ENCODE assay signal across 1 cellular context in genomic region chr5:179732412-179732917, GRCh38.
TF ChIP-seq lines count a peak whose summit lies in the region.

Gene MAML1, plus strand, starts transcription at chr5:179732822. Its CDS starts 291 bp downstream, at chr5:179733113.

TF ChIP-seq in GM12878, 131 proteins besides CTCF, POLR2A, EP300 and RAD21 (continued from another document and continues in another):
- TF ChIP-seq CHD1 (IDR thresholded peaks at IDR 0.05; ENCODE audit: low read depth, low read length): peak; percentile 46; the same call in 1 of the 2 replicates
- TF ChIP-seq BMI1 (IDR thresholded peaks at IDR 0.05; ENCODE audit: borderline replicate concordance): no peak
- no peak for TF ChIP-seq ZNF217 (IDR thresholded peaks at IDR 0.05)
- no peak for TF ChIP-seq USF1 (IDR thresholded peaks at IDR 0.05; ENCODE audit: borderline replicate concordance, extremely low read length, insufficient read depth, low read depth, low read length)
- TF ChIP-seq NR2F1 (conservative IDR thresholded peaks at IDR 0.05): no peak
- no peak for TF ChIP-seq ZZZ3 (IDR thresholded peaks at IDR 0.05; ENCODE audit: control insufficient read depth, insufficient read length, low read depth)
- no peak for TF ChIP-seq EED (IDR thresholded peaks at IDR 0.05; ENCODE audit: low read depth)
- TF ChIP-seq ZBED1 (IDR thresholded peaks at IDR 0.05; ENCODE audit: borderline replicate concordance): no peak
- no peak for TF ChIP-seq TCF3 (IDR thresholded peaks at IDR 0.05; ENCODE audit: borderline replicate concordance, insufficient read depth, low read depth, low read length)
- TF ChIP-seq ESRRA (IDR thresholded peaks at IDR 0.05; ENCODE audit: low read length): no peak
- no peak for TF ChIP-seq ZBTB4 (CRISPR knock-in tag; IDR thresholded peaks at IDR 0.05)
- TF ChIP-seq TCF7 (IDR thresholded peaks at IDR 0.05; ENCODE audit: borderline replicate concordance): no peak
- TF ChIP-seq NFYA (IDR thresholded peaks at IDR 0.05; ENCODE audit: borderline replicate concordance, low read depth, low read length): no peak
- no peak for TF ChIP-seq PAX8 (IDR thresholded peaks at IDR 0.05)
- no peak for TF ChIP-seq ATF7 (IDR thresholded peaks at IDR 0.05; ENCODE audit: low read depth)
- TF ChIP-seq PRDM15 (CRISPR knock-in tag; IDR thresholded peaks at IDR 0.05): no peak
- peak; percentile 60; the same call in 1 of the 2 replicates for TF ChIP-seq MXI1 (IDR thresholded peaks at IDR 0.05; ENCODE audit: low read depth, low read length)
- no peak for TF ChIP-seq USF2 (IDR thresholded peaks at IDR 0.05; ENCODE audit: borderline replicate concordance, low read depth, low read length)
- no peak for TF ChIP-seq E4F1 (IDR thresholded peaks at IDR 0.05; ENCODE audit: borderline replicate concordance, partially characterized antibody)
- no peak for TF ChIP-seq SMARCA5 (IDR thresholded peaks at IDR 0.05)
- no peak for TF ChIP-seq ZNF622 (IDR thresholded peaks at IDR 0.05)
- peak; percentile 19 for TF ChIP-seq NR2C1 (IDR thresholded peaks at IDR 0.05)
- no peak for TF ChIP-seq MEF2B (IDR thresholded peaks at IDR 0.05; ENCODE audit: partially characterized antibody, poor library complexity, severe bottlenecking)
- TF ChIP-seq PBX3 (IDR thresholded peaks at IDR 0.05; ENCODE audit: insufficient replicate concordance, low read depth, low read length): peak; percentile 95
- TF ChIP-seq BCL3 (IDR thresholded peaks at IDR 0.05; ENCODE audit: borderline replicate concordance, insufficient read depth, low read depth, low read length, poor library complexity, severe bottlenecking): peak; percentile 42
- TF ChIP-seq ZBTB40 (IDR thresholded peaks at IDR 0.05; ENCODE audit: borderline replicate concordance): peak; percentile 52; the same call in 1 of the 2 replicates
- TF ChIP-seq KDM1A (IDR thresholded peaks at IDR 0.05; ENCODE audit: borderline replicate concordance): no peak
- no peak for TF ChIP-seq RELA (IDR thresholded peaks at IDR 0.05; ENCODE audit: borderline replicate concordance, partially characterized antibody)
- TF ChIP-seq TCF12 (IDR thresholded peaks at IDR 0.05; ENCODE audit: low read depth, low read length): peak; percentile 29; the same call in 1 of the 2 replicates
- TF ChIP-seq IRF3 (IDR thresholded peaks at IDR 0.05): peak; percentile 79; the same call in 1 of the 2 replicates
- TF ChIP-seq SPI1 (IDR thresholded peaks at IDR 0.05; ENCODE audit: borderline replicate concordance, insufficient read depth, low read depth, low read length): no peak; the same call in 1 of the 2 replicates
- no peak for TF ChIP-seq RCOR1 (conservative IDR thresholded peaks at IDR 0.05; ENCODE audit: low read depth, low read length)
- peak; percentile 90 for TF ChIP-seq SP1 (IDR thresholded peaks at IDR 0.05; ENCODE audit: low read depth, low read length)
- no peak; the same call in 1 of the 2 replicates for TF ChIP-seq SMAD5 (IDR thresholded peaks at IDR 0.05; ENCODE audit: low read depth)
- TF ChIP-seq IKZF2 (IDR thresholded peaks at IDR 0.05): peak in 1 of 2 experiments; percentile 5; a peak in 1 of 4 replicates
- TF ChIP-seq RFX5 (IDR thresholded peaks at IDR 0.05; ENCODE audit: low read depth, low read length): peak; percentile 65; the same call in 1 of the 2 replicates
- TF ChIP-seq SMC3 (IDR thresholded peaks at IDR 0.05; ENCODE audit: borderline replicate concordance, low read length): no peak
- peak; percentile 98 for TF ChIP-seq DPF2 (IDR thresholded peaks at IDR 0.05)
- TF ChIP-seq NRF1 (conservative IDR thresholded peaks at IDR 0.05; ENCODE audit: low read depth, low read length): no peak; the same call in 1 of the 2 replicates
- no peak for TF ChIP-seq SIX5 (IDR thresholded peaks at IDR 0.05; ENCODE audit: low read depth, low read length, severe bottlenecking)
- no peak for TF ChIP-seq EGR1 (IDR thresholded peaks at IDR 0.05; ENCODE audit: borderline replicate concordance in 1 of 2, low read depth in 2 of 2, low read length in 2 of 2)
- no peak for TF ChIP-seq HDGF (IDR thresholded peaks at IDR 0.05)
